In the genomic region with DNA sequence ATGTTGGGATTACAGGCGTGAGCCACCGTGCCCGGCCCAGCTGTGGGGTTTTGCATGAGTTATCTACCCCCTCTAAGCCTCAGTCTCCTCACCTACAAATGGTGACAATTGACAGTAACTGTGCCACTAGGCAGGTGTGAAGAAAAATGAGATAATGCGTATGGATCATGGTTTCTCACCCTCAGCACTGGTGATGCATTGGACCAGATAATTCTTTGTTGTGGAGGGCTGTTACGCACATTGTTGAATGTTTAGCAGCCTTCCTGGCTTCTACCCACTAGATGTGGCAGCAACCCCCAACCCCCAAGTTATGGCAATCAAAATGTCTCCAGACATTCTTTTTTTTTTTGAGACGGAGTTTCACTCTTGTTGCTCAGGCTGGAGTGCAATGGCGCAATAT, we compare ENCODE assay signal across 13 cellular contexts. TPM values are rescaled to one million over a fixed set of nuclear protein-coding genes. Genes with fewer than 3 reads are reported as not detected.
DNase-seq lines count a peak whose midpoint lies in the region; ATAC-seq lines count a peak whose summit lies in the region.
"Had no signal": no experiment of that assay in that cellular context is flagged by ENCODE, and none has a peak within 500 bp of the region (broad histone marks: within the 10 kb centered on the region; RNA-seq: fewer than 3 reads in every experiment).

No MANE protein-coding gene starts in this region.

- H3K4me2 ChIP-seq in GM23248 (ENCODE audit: unreplicated experiment): no peak overlapping the region
- H3K4me2 ChIP-seq: A549 had no signal

- H3K4me3 Mint-ChIP-seq in CD8-positive, alpha-beta memory T cell: peak overlapping the region in 3 of 7 donors; percentile 23 to 56 (median 43)
- H3K4me3 Mint-ChIP-seq in effector memory CD8-positive, alpha-beta T cell: no peak overlapping the region
- no peak overlapping the region for H3K4me3 Mint-ChIP-seq in natural killer cell treated with Interleukin-12 subunit alpha and Interleukin-12 subunit beta and Interleukin-15 and Interleukin-18, amount 100 ng/mL, for 72 hours
- H3K4me3 Mint-ChIP-seq: CD14-positive monocyte, H9 had no signal

- no peaks in the 10 kb centered on the region for H3K36me3 ChIP-seq in CD8-positive, alpha-beta memory T cell (ENCODE audit: insufficient read depth, low read length)
- no peaks in the 10 kb centered on the region for H3K36me3 ChIP-seq in GM23248 (ENCODE audit: low read depth)

- peaks cover 11 to 24% (median 22%) of the 10 kb centered on the region in 3 donors for H3K4me1 Mint-ChIP-seq in CD8-positive, alpha-beta memory T cell
- peaks cover 2 to 9% of the 10 kb centered on the region in 2 donors for H3K4me1 Mint-ChIP-seq in effector memory CD8-positive, alpha-beta T cell (ENCODE audit: low read depth in 2 of 2)
- H3K4me1 Mint-ChIP-seq in natural killer cell treated with Interleukin-12 subunit alpha and Interleukin-12 subunit beta and Interleukin-15 and Interleukin-18, amount 100 ng/mL, for 72 hours (ENCODE audit: low read depth in 2 of 2): peaks cover 15 to 22% of the 10 kb centered on the region in 2 donors
- H3K4me1 Mint-ChIP-seq: H9 had no signal

- in situ Hi-C loops in GM23248 (cut with MboI): no loop called here

- peak in 3 of 5 donors; percentile 34 to 78 (median 68) for DNase-seq in CD8-positive, alpha-beta memory T cell
- peak; percentile 32 for DNase-seq in activated gamma-delta T cell (lab: John Stamatoyannopoulos, UW)
- DNase-seq in effector memory CD8-positive, alpha-beta T cell: peak; percentile 21 to 28 (median 21)
- no peak for DNase-seq in natural killer cell treated with Interleukin-12 subunit alpha and Interleukin-12 subunit beta and Interleukin-15 and Interleukin-18, amount 100 ng/mL, for 72 hours (ENCODE audit: low spot score)
- no peak for DNase-seq in GM23248
- DNase-seq in NCI-H774 (lab: John Stamatoyannopoulos, UW): no peak
- DNase-seq: DMS53, GF-D8, H9 had no signal

- H3K4me3 ChIP-seq in CD8-positive, alpha-beta memory T cell (ENCODE audit: low read length): no peak overlapping the region
- no peak overlapping the region for H3K4me3 ChIP-seq in GM23248
- H3K4me3 ChIP-seq: A549 had no signal

- H3K9me3 ChIP-seq in CD8-positive, alpha-beta memory T cell (ENCODE audit: low read length): no peaks in the 10 kb centered on the region
- no peaks in the 10 kb centered on the region for H3K9me3 ChIP-seq in GM23248 (ENCODE audit: low read depth)

- no peak overlapping the region for H3K27ac ChIP-seq in CD8-positive, alpha-beta memory T cell (ENCODE audit: low read depth, low read length)
- H3K27ac ChIP-seq in GM23248: no peak overlapping the region

- ATAC-seq in effector memory CD8-positive, alpha-beta T cell (replicated peaks): peak; percentile 82
- ATAC-seq in natural killer cell treated with Interleukin-12 subunit alpha and Interleukin-12 subunit beta and Interleukin-15 and Interleukin-18, amount 100 ng/mL, for 72 hours: peak; percentile 54 to 56
- no peak for ATAC-seq in HG03045 (IDR thresholded peaks at IDR 0.05; ENCODE audit: unreplicated experiment)
- ATAC-seq: A549, HepG2 had no signal

- H3K27me3 Mint-ChIP-seq in CD8-positive, alpha-beta memory T cell: no peaks in the 10 kb centered on the region
- H3K27me3 Mint-ChIP-seq in effector memory CD8-positive, alpha-beta T cell: no peaks in the 10 kb centered on the region
- no peaks in the 10 kb centered on the region for H3K27me3 Mint-ChIP-seq in natural killer cell treated with Interleukin-12 subunit alpha and Interleukin-12 subunit beta and Interleukin-15 and Interleukin-18, amount 100 ng/mL, for 72 hours

- POLR2A ChIA-PET in CD8-positive, alpha-beta memory T cell (lab: Charles Lee): no interaction called here

- WGBS in GM23248 (ENCODE audit: low coverage in 1 of 2, low lambda C conversion rate in 2 of 2, missing lambda C conversion rate in 2 of 2), 2 experiments: 79 to 86% methylated on average over 7 of the region's 7 CpGs

- H3K79me2 ChIP-seq in GM23248 (ENCODE audit: insufficient read depth): no peaks in the 10 kb centered on the region

- H3K9me3 Mint-ChIP-seq in CD8-positive, alpha-beta memory T cell: peaks cover 0 to 8% (median 0%) of the 10 kb centered on the region in 5 donors
- H3K9me3 Mint-ChIP-seq in effector memory CD8-positive, alpha-beta T cell: peaks cover 0 to 2% of the 10 kb centered on the region in 2 donors
- H3K9me3 Mint-ChIP-seq in natural killer cell treated with Interleukin-12 subunit alpha and Interleukin-12 subunit beta and Interleukin-15 and Interleukin-18, amount 100 ng/mL, for 72 hours: no peaks in the 10 kb centered on the region

- no peaks in the 10 kb centered on the region for H4K20me1 ChIP-seq in GM23248 (ENCODE audit: insufficient read depth)

- CTCF ChIA-PET in CD8-positive, alpha-beta memory T cell (lab: Charles Lee): no interaction called here

- peaks cover 15% of the 10 kb centered on the region for H3F3A ChIP-seq in GM23248 (ENCODE audit: insufficient read depth)

- H2AFZ ChIP-seq in GM23248: no peak overlapping the region

- H3K4me1 ChIP-seq in CD8-positive, alpha-beta memory T cell (ENCODE audit: insufficient read depth, low read length): peaks cover 13% of the 10 kb centered on the region
- peaks cover 6% of the 10 kb centered on the region for H3K4me1 ChIP-seq in GM23248 (ENCODE audit: insufficient read depth)

- no peak overlapping the region for H3K9ac ChIP-seq in GM23248

- H3K36me3 Mint-ChIP-seq in CD8-positive, alpha-beta memory T cell: peaks cover 0 to 12% (median 0%) of the 10 kb centered on the region in 3 donors
- H3K36me3 Mint-ChIP-seq in effector memory CD8-positive, alpha-beta T cell (ENCODE audit: insufficient read depth): peaks cover 6% of the 10 kb centered on the region
- H3K36me3 Mint-ChIP-seq in natural killer cell treated with Interleukin-12 subunit alpha and Interleukin-12 subunit beta and Interleukin-15 and Interleukin-18, amount 100 ng/mL, for 72 hours: peaks cover 4% of the 10 kb centered on the region

- no peaks in the 10 kb centered on the region for H3K27me3 ChIP-seq in CD8-positive, alpha-beta memory T cell (ENCODE audit: insufficient read depth, low read length, poor library complexity, severe bottlenecking)
- no peaks in the 10 kb centered on the region for H3K27me3 ChIP-seq in GM23248 (replicated peaks; ENCODE audit: insufficient read depth)

- peak overlapping the region; percentile 61 to 88 (median 82) for H3K27ac Mint-ChIP-seq in CD8-positive, alpha-beta memory T cell
- peak overlapping the region in 1 of 2 donors; percentile 83 for H3K27ac Mint-ChIP-seq in effector memory CD8-positive, alpha-beta T cell
- H3K27ac Mint-ChIP-seq in natural killer cell treated with Interleukin-12 subunit alpha and Interleukin-12 subunit beta and Interleukin-15 and Interleukin-18, amount 100 ng/mL, for 72 hours: no peak overlapping the region
- H3K27ac Mint-ChIP-seq: H9 had no signal

- H3K9me2 ChIP-seq in GM23248 (ENCODE audit: insufficient read depth): no peaks in the 10 kb centered on the region

RNA-seq across cellular contexts. Expression of gene HAPSTR1, which starts 9.0 kb away (rescaled TPM):
- total RNA-seq in CD8-positive, alpha-beta memory T cell: 10 to 100 TPM; 60.4 to 61.2 TPM
- polyA plus RNA-seq in CD8-positive, alpha-beta memory T cell: 21.3 TPM
- total RNA-seq in natural killer cell treated with Interleukin-12 subunit alpha and Interleukin-12 subunit beta and Interleukin-15 and Interleukin-18, amount 100 ng/mL, for 72 hours: 10 to 100 TPM; 65.5 to 72.6 TPM
- 79.2 and 85.5 TPM in 2 replicates for total RNA-seq in GM23248 (2014; rRNA removed; shearing (Covaris generic))
- polyA plus RNA-seq in GM23248 (2016; fragmentation: Nextera tagmentation; extraction: Ambion mirVana): 11.7 and 12.0 TPM in 2 replicates

Comparison
In these comparisons a context has a peak if more than half of its experiments do, and no peak if none do; other contexts are left out.
1. DNase-seq: peak in CD8-positive, alpha-beta memory T cell (3 of 5), activated gamma-delta T cell (single experiment) and effector memory CD8-positive, alpha-beta T cell (3 of 3); none in natural killer cell treated with Interleukin-12 subunit alpha and Interleukin-12 subunit beta and Interleukin-15 and Interleukin-18, amount 100 ng/mL, for 72 hours (single experiment), GM23248 (single experiment) and NCI-H774 (single experiment).
2. H3K27ac Mint-ChIP-seq: peak in CD8-positive, alpha-beta memory T cell (8 of 8); none in natural killer cell treated with Interleukin-12 subunit alpha and Interleukin-12 subunit beta and Interleukin-15 and Interleukin-18, amount 100 ng/mL, for 72 hours (0 of 2).